ENCODE assay signal across 1 cellular context in genomic region chr11:91396243-91397133, GRCh38.
A peak's percentile ranks its signal among the peaks of the same experiment; 100 is the strongest.
TF ChIP-seq lines count a peak whose summit lies in the region.

No MANE protein-coding gene starts in this region.

TF ChIP-seq in HepG2, 621 proteins besides CTCF, POLR2A, EP300 and RAD21 (continued from another document and continues in another):
- no peak for TF ChIP-seq SMARCE1 (IDR thresholded peaks at IDR 0.05; ENCODE audit: borderline replicate concordance)
- TF ChIP-seq XRCC5 (optimal IDR thresholded peaks at IDR 0.05; ENCODE audit: low read length) = no peak
- no peak for TF ChIP-seq MAZ (IDR thresholded peaks at IDR 0.05; ENCODE audit: borderline replicate concordance, low read depth, low read length)
- no peak for TF ChIP-seq MAZ (CRISPR knock-in tag; IDR thresholded peaks at IDR 0.05; ENCODE audit: low read depth)
- TF ChIP-seq ZNF317 (CRISPR knock-in tag; IDR thresholded peaks at IDR 0.05) = no peak
- TF ChIP-seq ZNF639 (CRISPR knock-in tag; conservative IDR thresholded peaks at IDR 0.05) = no peak
- TF ChIP-seq ETV5 (CRISPR knock-in tag; IDR thresholded peaks at IDR 0.05; ENCODE audit: borderline replicate concordance) = no peak
- no peak for TF ChIP-seq NFRKB (IDR thresholded peaks at IDR 0.05)
- no peak for TF ChIP-seq ZFP37 (CRISPR knock-in tag; IDR thresholded peaks at IDR 0.05; ENCODE audit: borderline replicate concordance)
- no peak for TF ChIP-seq ZNF224 (CRISPR knock-in tag; IDR thresholded peaks at IDR 0.05)
- no peak for TF ChIP-seq ARID2 (CRISPR knock-in tag; IDR thresholded peaks at IDR 0.05; ENCODE audit: borderline replicate concordance)
- TF ChIP-seq SRSF9 (IDR thresholded peaks at IDR 0.05; ENCODE audit: borderline replicate concordance, insufficient read depth, low read depth, low read length, poor library complexity, severe bottlenecking) = no peak
- no peak for TF ChIP-seq REPIN1 (CRISPR knock-in tag; IDR thresholded peaks at IDR 0.05; ENCODE audit: borderline replicate concordance, low read depth)
- TF ChIP-seq GABPB1 (CRISPR knock-in tag; IDR thresholded peaks at IDR 0.05) = no peak; the same call in 1 of the 2 replicates
- no peak for TF ChIP-seq SOX6 (IDR thresholded peaks at IDR 0.05)
- TF ChIP-seq SOX6 (CRISPR knock-in tag; IDR thresholded peaks at IDR 0.05) = peak; percentile 41; the same call in 1 of the 2 replicates
- TF ChIP-seq SNAPC5 (CRISPR knock-in tag; IDR thresholded peaks at IDR 0.05; ENCODE audit: borderline replicate concordance) = no peak
- no peak for TF ChIP-seq ZNF800 (CRISPR knock-in tag; IDR thresholded peaks at IDR 0.05)
- peak; percentile 3; the same call in 1 of the 2 replicates for TF ChIP-seq NCOR1 (IDR thresholded peaks at IDR 0.05; ENCODE audit: borderline replicate concordance, low read length)
- TF ChIP-seq ATRX (CRISPR knock-in tag; IDR thresholded peaks at IDR 0.05; ENCODE audit: borderline replicate concordance) = no peak
- TF ChIP-seq FOXP1 (IDR thresholded peaks at IDR 0.05) = peak; percentile 64; the same call in 1 of the 2 replicates
- peak; percentile 54; the same call in 1 of the 2 replicates for TF ChIP-seq FOXP1 (CRISPR knock-in tag; IDR thresholded peaks at IDR 0.05)
- 0 out of 2 replicates have a peak, but pooled peaks have one; percentile 13 for TF ChIP-seq SMARCC2 (IDR thresholded peaks at IDR 0.05)
- TF ChIP-seq E2F2 (CRISPR knock-in tag; IDR thresholded peaks at IDR 0.05; ENCODE audit: borderline replicate concordance) = no peak
- TF ChIP-seq ZGPAT (CRISPR knock-in tag; IDR thresholded peaks at IDR 0.05) = peak; percentile 46; the same call in 1 of the 2 replicates
- TF ChIP-seq ZNF17 (CRISPR knock-in tag; IDR thresholded peaks at IDR 0.05) = no peak
- no peak for TF ChIP-seq E2F5 (CRISPR knock-in tag; conservative IDR thresholded peaks at IDR 0.05)
- TF ChIP-seq ZBTB20 (CRISPR knock-in tag; IDR thresholded peaks at IDR 0.05; ENCODE audit: borderline replicate concordance, low read depth) = 0 out of 2 replicates have a peak, but pooled peaks have one; percentile 33
- no peak for TF ChIP-seq ZNF136 (CRISPR knock-in tag; IDR thresholded peaks at IDR 0.05; ENCODE audit: low read depth)
- 0 out of 2 replicates have a peak, but pooled peaks have one; percentile 23 for TF ChIP-seq HDAC2 (CRISPR knock-in tag; IDR thresholded peaks at IDR 0.05)
- TF ChIP-seq FOXO1 (CRISPR knock-in tag; IDR thresholded peaks at IDR 0.05) = no peak
- no peak for TF ChIP-seq ZNF589 (CRISPR knock-in tag; conservative IDR thresholded peaks at IDR 0.05)
- TF ChIP-seq LRRFIP1 (CRISPR knock-in tag; conservative IDR thresholded peaks at IDR 0.05) = no peak
- no peak for TF ChIP-seq BHLHE40 (IDR thresholded peaks at IDR 0.05; ENCODE audit: low read length)
- TF ChIP-seq ZNF33B (CRISPR knock-in tag; IDR thresholded peaks at IDR 0.05) = no peak
- no peak for TF ChIP-seq MTF1 (CRISPR knock-in tag; IDR thresholded peaks at IDR 0.05)
- peak; percentile 51 for TF ChIP-seq CREM (IDR thresholded peaks at IDR 0.05)
- TF ChIP-seq CREM (CRISPR knock-in tag; IDR thresholded peaks at IDR 0.05) = no peak
- TF ChIP-seq BORCS8-MEF2B (CRISPR knock-in tag; IDR thresholded peaks at IDR 0.05) = no peak
- no peak for TF ChIP-seq TRIM22 (IDR thresholded peaks at IDR 0.05)
- TF ChIP-seq RXRB (CRISPR knock-in tag; IDR thresholded peaks at IDR 0.05; ENCODE audit: borderline replicate concordance) = peak; percentile 84; the same call in 1 of the 2 replicates
- TF ChIP-seq JUN (CRISPR knock-in tag; IDR thresholded peaks at IDR 0.05) = peak; percentile 62; the same call in 1 of the 2 replicates
- no peak for TF ChIP-seq HNRNPK (IDR thresholded peaks at IDR 0.05; ENCODE audit: low read depth, low read length, poor library complexity, severe bottlenecking)
- TF ChIP-seq KDM3A (CRISPR knock-in tag; IDR thresholded peaks at IDR 0.05; ENCODE audit: low read depth) = no peak
- TF ChIP-seq ZNF615 (CRISPR knock-in tag; IDR thresholded peaks at IDR 0.05; ENCODE audit: borderline replicate concordance) = no peak
- TF ChIP-seq PRDM4 (CRISPR knock-in tag; IDR thresholded peaks at IDR 0.05; ENCODE audit: borderline replicate concordance) = no peak
- no peak for TF ChIP-seq PRPF4 (IDR thresholded peaks at IDR 0.05; ENCODE audit: low read depth, low read length, poor library complexity, severe bottlenecking)
- TF ChIP-seq HMG20A (CRISPR knock-in tag; IDR thresholded peaks at IDR 0.05; ENCODE audit: borderline replicate concordance) = peak; percentile 64; the same call in 1 of the 2 replicates
- no peak for TF ChIP-seq ZNF335 (CRISPR knock-in tag; IDR thresholded peaks at IDR 0.05)
- no peak for TF ChIP-seq PLRG1 (conservative IDR thresholded peaks at IDR 0.05)
- TF ChIP-seq HNF4G (IDR thresholded peaks at IDR 0.05; ENCODE audit: borderline replicate concordance, low read depth, low read length) = no peak
- no peak for TF ChIP-seq HNF4G (CRISPR knock-in tag; IDR thresholded peaks at IDR 0.05; ENCODE audit: borderline replicate concordance, low read depth)
- TF ChIP-seq TSC22D2 (CRISPR knock-in tag; IDR thresholded peaks at IDR 0.05; ENCODE audit: borderline replicate concordance) = no peak
- no peak for TF ChIP-seq ARHGAP35 (CRISPR knock-in tag; IDR thresholded peaks at IDR 0.05; ENCODE audit: borderline replicate concordance)
- no peak for TF ChIP-seq MATR3 (CRISPR knock-in tag; IDR thresholded peaks at IDR 0.05)
- no peak for TF ChIP-seq CERS6 (CRISPR knock-in tag; IDR thresholded peaks at IDR 0.05)
- TF ChIP-seq ZNF619 (CRISPR knock-in tag; IDR thresholded peaks at IDR 0.05) = no peak
- no peak for TF ChIP-seq ZNF138 (CRISPR knock-in tag; IDR thresholded peaks at IDR 0.05; ENCODE audit: low read depth)
- no peak for TF ChIP-seq CENPX (CRISPR knock-in tag; IDR thresholded peaks at IDR 0.05)
- TF ChIP-seq NR2F2 (IDR thresholded peaks at IDR 0.05; ENCODE audit: borderline replicate concordance, low read depth) = no peak
